In genomic region chr2:223725494-223725893, GRCh38 we compare ENCODE assay signal across 8 cellular contexts.
DNase-seq lines count a peak whose midpoint lies in the region; ATAC-seq and TF ChIP-seq lines count a peak whose summit lies in the region.

No MANE protein-coding gene starts in this region.

- intact Hi-C loops in adrenal gland (cut with DNase I) = no loop called here
- intact Hi-C loops in left cardiac atrium (cut with DNase I) = no loop called here
- intact Hi-C loops in psoas muscle (cut with DNase I) = no loop called here

- no peak overlapping the region for H3K4me3 ChIP-seq in adrenal gland
- no peak overlapping the region for H3K4me3 ChIP-seq in psoas muscle

- CTCF ChIA-PET in GM10248 (lab: Yijun Ruan, JAX) = interaction anchor here (1.1 to 4.3 kb wide), 2 partner anchors 74 to 133 kb away, joined by 3 to 30 read pairs; no protein-coding TSS in a partner anchor

- no peaks in the 10 kb centered on the region for H3K36me3 ChIP-seq in adrenal gland (replicated peaks in 1 of 2)
- no peaks in the 10 kb centered on the region for H3K36me3 ChIP-seq in psoas muscle (ENCODE audit: insufficient read depth in 1 of 2, low read depth in 1 of 2)

- H3K4me1 ChIP-seq in adrenal gland (replicated peaks in 1 of 2) = peaks cover 9 to 14% of the 10 kb centered on the region in 2 donors
- no peaks in the 10 kb centered on the region for H3K4me1 ChIP-seq in psoas muscle

- H3K9me3 ChIP-seq in adrenal gland (replicated peaks in 1 of 3) (no peaks in the 10 kb centered on the region), psoas muscle (no peaks in the 10 kb centered on the region)

- no peaks in the 10 kb centered on the region for H3K27me3 ChIP-seq in adrenal gland
- H3K27me3 ChIP-seq in psoas muscle (ENCODE audit: insufficient read depth in 3 of 3, low read length in 2 of 3) = peaks cover 0 to 2% (median 0%) of the 10 kb centered on the region in 3 donors

- no peak for TF ChIP-seq POLR2A in adrenal gland (IDR thresholded peaks at IDR 0.05)

- POLR2A ChIA-PET in GM10248 (lab: Yijun Ruan, JAX) = no interaction called here

- 16 to 29% (median 20%) methylated on average over 5 of the region's 5 CpGs for whole genome bisulfite sequencing in adrenal gland, 4 donors
- 12 to 20% (median 17%) methylated on average over 5 of the region's 5 CpGs for WGBS in psoas muscle, 3 donors

- DNase-seq in NCI-H1417 (lab: John Stamatoyannopoulos, UW) = peak in 2 of 3 experiments; percentile 24 to 43
- DNase-seq in NCI-H1417 treated with DMSO at 0.1 percent for 48 hours (lab: John Stamatoyannopoulos, UW) = no peak
- peak; percentile 85 to 97 (median 94) for DNase-seq in adrenal gland
- DNase-seq in left cardiac atrium = peak; percentile 92
- peak; percentile 62 to 71 for DNase-seq in psoas muscle
- DNase-seq in GM10248 (ENCODE audit: extremely low spot score) = no peak
- DNase-seq in GM13977 (ENCODE audit: low spot score) = no peak

- in situ Hi-C loops in GM13977 (cut with MboI; ENCODE audit: low pct_unique_long_range_greater_than_20kb, low sequenced_read_pairs, unreplicated experiment) = no loop called here

- TF ChIP-seq CTCF in adrenal gland (IDR thresholded peaks at IDR 0.05) (no peak), psoas muscle (IDR thresholded peaks at IDR 0.05) (no peak), GM10248 (IDR thresholded peaks at IDR 0.05; ENCODE audit: control extremely low read depth, extremely low read depth, low read depth, missing control alignments) (no peak), GM13977 (IDR thresholded peaks at IDR 0.05; ENCODE audit: extremely low read depth, insufficient read depth, missing control alignments) (no peak)

- H3K27ac ChIP-seq in adrenal gland (peak overlapping the region; percentile 23 to 78 (median 63)), psoas muscle (peak overlapping the region; percentile 50)

- ATAC-seq in left cardiac atrium (peak; percentile 95 to 97), psoas muscle (peak; percentile 67 to 88 (median 76)), HG02610 (IDR thresholded peaks at IDR 0.05; ENCODE audit: unreplicated experiment) (no peak)

Comparison
In these comparisons a context has a peak if more than half of its experiments do, and no peak if none do; other contexts are left out.
1. DNase-seq: peak in NCI-H1417 (2 of 3), adrenal gland (7 of 7), left cardiac atrium (single experiment) and psoas muscle (2 of 2); none in NCI-H1417 treated with DMSO at 0.1 percent for 48 hours (single experiment), GM10248 (single experiment) and GM13977 (single experiment).